Comparison of ENCODE assay signal across 17 cellular contexts in the genomic region with DNA sequence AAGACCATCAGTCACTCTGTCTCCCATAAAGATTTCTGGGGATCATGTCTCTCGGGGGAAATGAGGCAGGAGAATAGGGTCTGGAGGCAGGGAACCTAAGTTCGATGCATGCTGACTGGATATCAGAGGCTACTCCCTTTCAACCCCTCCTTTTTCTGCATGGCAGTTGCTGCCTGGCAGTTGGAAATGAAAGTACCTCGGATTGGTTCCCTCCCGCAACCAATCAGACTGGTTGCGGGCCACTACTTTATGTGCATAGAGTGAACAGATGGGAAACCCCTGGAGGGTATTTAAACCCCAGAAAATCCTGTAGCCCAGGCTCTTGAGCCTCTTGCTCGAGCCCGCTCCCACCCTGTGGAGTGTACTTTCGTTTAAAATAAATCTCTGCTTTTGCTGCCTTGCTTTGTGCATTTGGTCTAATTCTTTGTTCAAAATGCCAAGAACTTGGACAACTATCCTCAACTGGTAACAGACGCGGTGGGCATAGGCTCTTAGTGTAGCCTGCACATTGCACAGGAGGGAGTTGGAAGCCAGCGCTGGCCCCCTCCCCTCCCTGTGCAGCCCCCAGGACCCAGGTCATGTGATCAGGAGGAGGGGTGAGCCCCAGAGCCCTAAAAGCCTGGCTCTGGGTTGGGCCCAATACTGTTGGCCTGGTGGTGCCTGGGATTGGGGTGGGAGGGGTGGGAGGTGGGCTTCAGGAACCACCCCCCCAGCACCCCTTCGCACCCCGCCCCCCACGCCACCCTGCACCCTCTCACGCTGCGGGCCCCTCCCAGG. TPM values are rescaled to one million over a fixed set of nuclear protein-coding genes. Genes with fewer than 3 reads are reported as not detected.
A peak's percentile ranks its signal among the peaks of the same experiment; 100 is the strongest.
DNase-seq lines count a peak whose midpoint lies in the region; ATAC-seq, FAIRE-seq and TF ChIP-seq lines count a peak whose summit lies in the region.
"Had no signal": no experiment of that assay in that cellular context is flagged by ENCODE, and none has a peak within 500 bp of the region (broad histone marks: within the 10 kb centered on the region; RNA-seq: fewer than 3 reads in every experiment).

No MANE protein-coding gene starts in this region.

- TF ChIP-seq CTCF in D721Med (IDR thresholded peaks at IDR 0.05; ENCODE audit: insufficient read depth, missing control alignments) (no peak), RWPE2 (IDR thresholded peaks at IDR 0.05; ENCODE audit: poor library complexity, severe bottlenecking) (no peak), RWPE1 (conservative IDR thresholded peaks at IDR 0.05; ENCODE audit: low read depth) (no peak), suprapubic skin (IDR thresholded peaks at IDR 0.05) (no peak)

- CTCF ChIA-PET in RWPE1 (lab: Yijun Ruan, JAX): no interaction called here

- no peak for TF ChIP-seq EP300 in suprapubic skin (IDR thresholded peaks at IDR 0.05)

- no peak for TF ChIP-seq POLR2A in suprapubic skin (IDR thresholded peaks at IDR 0.05)

- DNase-seq in D721Med (ENCODE audit: insufficient read length, low spot score) (peak; percentile 66), MV-4-11 (lab: John Stamatoyannopoulos, UW) (peak; percentile 15), RWPE2 (ENCODE audit: low spot score) (no peak), RWPE1 (ENCODE audit: low spot score) (no peak), NCI-H2107 (lab: John Stamatoyannopoulos, UW) (no peak), suprapubic skin (ENCODE audit: low spot score in 2 of 2) (no peak)
- no peak for DNase-seq in naive thymus-derived CD8-positive, alpha-beta T cell
- DNase-seq: activated CD4-positive, alpha-beta T cell treated with anti-CD3 and anti-CD28 coated beads for 1 hour; activated naive CD4-positive, alpha-beta T cell treated with anti-CD3 and anti-CD28 coated beads for 36 hours; effector CD4-positive, alpha-beta T cell; NCI-H446 treated with DMSO at 0.1 percent for 48 hours; T-helper 17 cell had no signal

- no peak overlapping the region for H3K4me3 Mint-ChIP-seq in naive thymus-derived CD8-positive, alpha-beta T cell
- H3K4me3 Mint-ChIP-seq: activated naive CD4-positive, alpha-beta T cell treated with anti-CD3 and anti-CD28 coated beads for 36 hours; stimulated activated memory B cell treated with anti-CD40 and anti-IgM and Interleukin-4, amounts not matched to agents 10 μg/mL and 1 μg/mL and 100 μg/mL, for 72 hours; T-helper 17 cell; type B pancreatic cell had no signal

- FAIRE-seq in D721Med (lab: Jason Lieb, UNC): peak; percentile 6
- FAIRE-seq: HTR-8/SVneo had no signal

- H3K9me3 ChIP-seq in RWPE2 (ENCODE audit: severe bottlenecking): no peaks in the 10 kb centered on the region
- no peaks in the 10 kb centered on the region for H3K9me3 ChIP-seq in iPS-15b (ENCODE audit: control insufficient read depth, insufficient read depth, low read length)
- no peaks in the 10 kb centered on the region for H3K9me3 ChIP-seq in suprapubic skin

- no peak overlapping the region for H3K9ac ChIP-seq in iPS-15b (ENCODE audit: low read depth, low read length)

- no peak for ATAC-seq in RWPE2 (ENCODE audit: low read depth)
- no peak for ATAC-seq in naive thymus-derived CD8-positive, alpha-beta T cell
- ATAC-seq: stimulated activated memory B cell treated with anti-CD40 and anti-IgM and Interleukin-4, amounts not matched to agents 10 μg/mL and 1 μg/mL and 100 μg/mL, for 72 hours; T-helper 17 cell had no signal

- 70% methylated on average over 10 of the region's 16 CpGs for WGBS in suprapubic skin

- H3K27me3 Mint-ChIP-seq in naive thymus-derived CD8-positive, alpha-beta T cell: peaks cover 9 to 40% (median 24%) of the 10 kb centered on the region in 5 donors

- H3K4me3 ChIP-seq in RWPE2 (ENCODE audit: severe bottlenecking) (no peak overlapping the region), iPS-15b (ENCODE audit: low read depth, low read length) (peak overlapping the region; percentile 64), suprapubic skin (no peak overlapping the region)
- H3K4me3 ChIP-seq: skin epidermis had no signal

- peaks cover 12% of the 10 kb centered on the region for H3K4me1 ChIP-seq in RWPE2 (ENCODE audit: insufficient read depth, poor library complexity, severe bottlenecking)
- peaks cover 12% of the 10 kb centered on the region for H3K4me1 ChIP-seq in iPS-15b (ENCODE audit: control insufficient read depth, insufficient read depth, low read length)
- no peaks in the 10 kb centered on the region for H3K4me1 ChIP-seq in suprapubic skin

- H3K27ac Mint-ChIP-seq in naive thymus-derived CD8-positive, alpha-beta T cell: peak overlapping the region in 1 of 10 donors; percentile 24
- H3K27ac Mint-ChIP-seq: activated naive CD4-positive, alpha-beta T cell treated with anti-CD3 and anti-CD28 coated beads for 36 hours; stimulated activated memory B cell treated with anti-CD40 and anti-IgM and Interleukin-4, amounts not matched to agents 10 μg/mL and 1 μg/mL and 100 μg/mL, for 72 hours; T-helper 17 cell; type B pancreatic cell had no signal

- H3K27me3 ChIP-seq in RWPE2 (ENCODE audit: insufficient read depth, poor library complexity, severe bottlenecking) (no peaks in the 10 kb centered on the region), iPS-15b (ENCODE audit: control insufficient read depth, insufficient read depth, low read length) (peaks cover 39% of the 10 kb centered on the region), suprapubic skin (peaks cover 39% of the 10 kb centered on the region)

- POLR2A ChIA-PET in naive thymus-derived CD8-positive, alpha-beta T cell (lab: Charles Lee): no interaction called here
- POLR2A ChIA-PET in RWPE1 (lab: Yijun Ruan, JAX; ENCODE audit: low non-redundant PET): no interaction called here

- peaks cover 0 to under 1% (median 0%) of the 10 kb centered on the region in 4 donors for H3K4me1 Mint-ChIP-seq in naive thymus-derived CD8-positive, alpha-beta T cell
- H3K4me1 Mint-ChIP-seq: stimulated activated memory B cell treated with anti-CD40 and anti-IgM and Interleukin-4, amounts not matched to agents 10 μg/mL and 1 μg/mL and 100 μg/mL, for 72 hours; T-helper 17 cell had no signal

- H3K36me3 ChIP-seq in RWPE2 (ENCODE audit: low read depth) (no peaks in the 10 kb centered on the region), iPS-15b (ENCODE audit: control insufficient read depth, insufficient read depth, low read length) (no peaks in the 10 kb centered on the region), suprapubic skin (no peaks in the 10 kb centered on the region)

- H3K27ac ChIP-seq in RWPE2 (ENCODE audit: poor library complexity, severe bottlenecking) (peak overlapping the region; percentile 31), RWPE1 (no peak overlapping the region), suprapubic skin (no peak overlapping the region)
- H3K27ac ChIP-seq: skin epidermis had no signal

- H3K9me3 Mint-ChIP-seq in naive thymus-derived CD8-positive, alpha-beta T cell: peaks cover 0 to 11% (median under 1%) of the 10 kb centered on the region in 9 donors
- H3K9me3 Mint-ChIP-seq: type B pancreatic cell had no signal

- no peaks in the 10 kb centered on the region for H3K36me3 Mint-ChIP-seq in naive thymus-derived CD8-positive, alpha-beta T cell
- H3K36me3 Mint-ChIP-seq: stimulated activated memory B cell treated with anti-CD40 and anti-IgM and Interleukin-4, amounts not matched to agents 10 μg/mL and 1 μg/mL and 100 μg/mL, for 72 hours; type B pancreatic cell had no signal

RNA-seq across cellular contexts. Expression of a gene that starts 26.9 kb away (rescaled TPM):
- total RNA-seq in naive thymus-derived CD8-positive, alpha-beta T cell: not detected
- polyA plus RNA-seq in naive thymus-derived CD8-positive, alpha-beta T cell: not detected
- total RNA-seq in suprapubic skin: 10 to 100 TPM; 18.6 to 24.2 (median 20.8) TPM
- total RNA-seq: activated naive CD4-positive, alpha-beta T cell treated with anti-CD3 and anti-CD28 coated beads for 36 hours; T-helper 17 cell had no signal

Comparison
In these comparisons a context has a peak if more than half of its experiments do, and no peak if none do; other contexts are left out.
1. DNase-seq: peak in D721Med (single experiment) and MV-4-11 (single experiment); none in RWPE2 (single experiment), naive thymus-derived CD8-positive, alpha-beta T cell (0 of 10), RWPE1 (single experiment), NCI-H2107 (single experiment) and suprapubic skin (0 of 2).
2. RNA of a gene that starts 26.9 kb away (total RNA-seq): 18.6 to 24.2 TPM in suprapubic skin; not detected in naive thymus-derived CD8-positive, alpha-beta T cell; every median in the first group is over 10 times any median in the second.